Comparison of ENCODE assay signal across 1 cellular context in genomic region chr12:69660164-69660863, GRCh38.
TF ChIP-seq lines count a peak whose summit lies in the region.

No MANE protein-coding gene starts in this region.

TF ChIP-seq in IMR-90, 13 proteins besides CTCF, POLR2A, EP300 and RAD21:
- TF ChIP-seq CEBPB (IDR thresholded peaks at IDR 0.05; ENCODE audit: low read depth, low read length) (peak; percentile 79), CHD1 (IDR thresholded peaks at IDR 0.05; ENCODE audit: low read depth, low read length) (no peak), ELK1 (IDR thresholded peaks at IDR 0.05; ENCODE audit: borderline replicate concordance, low read depth, low read length) (no peak)
TF ChIP-seq in IMR-90: peak in this region for 1.
